ENCODE assay signal across 17 cellular contexts in genomic region chr6:4794140-4794707, GRCh38. TPM values are rescaled to one million over a fixed set of nuclear protein-coding genes. Genes with fewer than 3 reads are reported as not detected.
DNase-seq lines count a peak whose midpoint lies in the region; ATAC-seq lines count a peak whose summit lies in the region.
"Had no signal": no experiment of that assay in that cellular context is flagged by ENCODE, and none has a peak within 500 bp of the region (broad histone marks: within the 10 kb centered on the region; RNA-seq: fewer than 3 reads in every experiment).

No MANE protein-coding gene starts in this region.

- H3K4me1 ChIP-seq in mesodermal cell (ENCODE audit: control insufficient read depth, insufficient read depth, low read length, poor library complexity, severe bottlenecking): no peaks in the 10 kb centered on the region

- no peaks in the 10 kb centered on the region for H3K36me3 ChIP-seq in H7 (replicated peaks; ENCODE audit: control insufficient read depth, insufficient read depth, low read length)
- H3K36me3 ChIP-seq in mesodermal cell (ENCODE audit: control insufficient read depth, insufficient read depth, low read length): no peaks in the 10 kb centered on the region

- DNase-seq in H7: peak; percentile 49
- DNase-seq in NCI-H446 treated with DMSO at 0.1 percent for 48 hours (lab: John Stamatoyannopoulos, UW): peak; percentile 43
- no peak for DNase-seq in immature natural killer cell
- no peak for DNase-seq in NOMO-1 (lab: John Stamatoyannopoulos, UW; ENCODE audit: unreplicated experiment in 2 of 2)
- DNase-seq in stimulated activated CD4-positive, alpha-beta T cell treated with anti-CD3 and anti-CD28 coated beads, Interleukin-15, amount 100 ng/mL, for 24 hours: no peak
- DNase-seq in NCI-H2171 treated with DMSO at 0.1 percent for 48 hours (lab: John Stamatoyannopoulos, UW): no peak
- DNase-seq: activated CD8-positive, alpha-beta memory T cell treated with anti-CD3 and anti-CD28 coated beads for 24 hours; activated effector memory CD4-positive, alpha-beta T cell treated with anti-CD3 and anti-CD28 coated beads, Interleukin-2, amount 50 U/mL, for 16 hours; GF-D8; HCEC 1CT; MV-4-11; PC-3 had no signal

- no peak overlapping the region for H3K4me3 ChIP-seq in H7 (ENCODE audit: insufficient read depth, low read depth, low read length)
- no peak overlapping the region for H3K4me3 ChIP-seq in mesodermal cell (ENCODE audit: extremely low read depth, insufficient read depth, low read length, poor library complexity, severe bottlenecking)

- no peaks in the 10 kb centered on the region for H3K27me3 Mint-ChIP-seq in immature natural killer cell (ENCODE audit: low read depth in 3 of 3)
- H3K27me3 Mint-ChIP-seq: progenitor cell of endocrine pancreas had no signal

- H3K36me3 Mint-ChIP-seq in immature natural killer cell: no peaks in the 10 kb centered on the region

- peak; percentile 25 for ATAC-seq in esophagus mucosa
- ATAC-seq: PC-3 had no signal

- 68 to 75% methylated on average over 15 of the region's 15 CpGs for WGBS in mesodermal cell (ENCODE audit: insufficient coverage in 2 of 2), 2 experiments

- peaks cover 28 to 47% of the 10 kb centered on the region in 2 donors for H3K4me1 Mint-ChIP-seq in immature natural killer cell

- peak overlapping the region; percentile 7 for H3K27ac ChIP-seq in mesodermal cell (ENCODE audit: low read depth, low read length, severe bottlenecking)
- H3K27ac ChIP-seq: epithelial cell of prostate, VCaP had no signal

- no peaks in the 10 kb centered on the region for H3K27me3 ChIP-seq in H7 (ENCODE audit: control insufficient read depth, insufficient read depth, low read length)

- no peaks in the 10 kb centered on the region for H3K9me3 ChIP-seq in mesodermal cell (ENCODE audit: control insufficient read depth, low read length)

- no peak overlapping the region for H3K4me3 Mint-ChIP-seq in immature natural killer cell

- no peaks in the 10 kb centered on the region for H3K9me3 Mint-ChIP-seq in immature natural killer cell

- no peak overlapping the region for H3K27ac Mint-ChIP-seq in immature natural killer cell
- H3K27ac Mint-ChIP-seq: progenitor cell of endocrine pancreas had no signal

RNA-seq across cellular contexts. Expression of gene CDYL, which starts 18.0 kb away (rescaled TPM):
- 49.3 and 65.6 TPM in 2 replicates for total RNA-seq in H7 (2014; rRNA removed; shearing (Covaris generic))
- total RNA-seq in esophagus mucosa: 31.0 TPM
- polyA plus RNA-seq in mesodermal cell (2013, experiment 1 of 2): 40.0 TPM
- polyA plus RNA-seq in mesodermal cell (2013, experiment 2 of 2): 42.9 TPM
- 10 to 100 TPM in 2 of 3 donors, 1 to 10 TPM in 1; 4.0 to 19.9 (median 13.4) TPM for polyA plus RNA-seq in immature natural killer cell

Comparison
In these comparisons a context has a peak if more than half of its experiments do, and no peak if none do; other contexts are left out.
1. DNase-seq: peak in H7 (single experiment) and NCI-H446 treated with DMSO at 0.1 percent for 48 hours (single experiment); none in immature natural killer cell (0 of 3), NOMO-1 (0 of 2), stimulated activated CD4-positive, alpha-beta T cell treated with anti-CD3 and anti-CD28 coated beads, Interleukin-15, amount 100 ng/mL, for 24 hours (single experiment) and NCI-H2171 treated with DMSO at 0.1 percent for 48 hours (single experiment).